Comparison of ENCODE assay signal across 8 cellular contexts in the genomic region with DNA sequence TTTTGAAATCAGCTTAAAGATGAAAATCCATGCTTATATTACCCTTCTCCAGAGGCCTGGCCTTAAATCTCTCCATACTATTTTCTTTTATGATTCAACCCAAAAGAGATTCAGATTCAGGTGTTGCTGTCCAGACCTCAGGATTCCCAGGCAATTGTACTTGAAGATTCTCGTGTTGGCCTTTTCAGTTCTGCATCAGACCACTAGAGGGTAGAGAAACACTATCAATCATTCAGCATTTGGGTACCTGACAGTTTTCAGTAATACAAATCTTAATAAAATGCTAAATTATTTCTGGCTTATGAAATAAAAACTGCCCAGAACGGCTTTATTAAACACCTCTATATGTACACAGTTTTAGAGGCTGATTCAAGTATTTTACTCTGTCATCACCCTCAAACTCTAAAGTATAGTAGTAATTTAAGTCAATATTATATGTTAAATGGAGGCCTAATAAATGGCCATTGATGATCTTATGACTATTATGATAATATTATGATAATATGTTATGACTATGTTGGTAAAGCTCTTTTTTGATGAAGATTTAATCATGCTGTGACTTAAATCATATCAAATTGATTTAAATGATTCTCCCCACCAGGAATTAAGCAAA.
A peak's percentile ranks its signal among the peaks of the same experiment; 100 is the strongest.
DNase-seq lines count a peak whose midpoint lies in the region; ATAC-seq and TF ChIP-seq lines count a peak whose summit lies in the region.

No MANE protein-coding gene starts in this region.

- H3K4me3 ChIP-seq in GM23248 (no peak overlapping the region), RWPE2 (ENCODE audit: severe bottlenecking) (no peak overlapping the region), mucosa of descending colon (no peak overlapping the region), MG63 (no peak overlapping the region)

- no peaks in the 10 kb centered on the region for H3K27me3 ChIP-seq in GM23248 (replicated peaks; ENCODE audit: insufficient read depth)
- H3K27me3 ChIP-seq in RWPE2 (ENCODE audit: insufficient read depth, poor library complexity, severe bottlenecking) = no peaks in the 10 kb centered on the region
- H3K27me3 ChIP-seq in MG63 = no peaks in the 10 kb centered on the region

- ATAC-seq in RWPE2 (ENCODE audit: low read depth) (peak; percentile 58; the same call in 2 of the 3 replicates), mucosa of descending colon (peak; percentile 74)

- H3K4me1 ChIP-seq in GM23248 (ENCODE audit: insufficient read depth) (no peaks in the 10 kb centered on the region), RWPE2 (ENCODE audit: insufficient read depth, poor library complexity, severe bottlenecking) (no peaks in the 10 kb centered on the region), mucosa of descending colon (ENCODE audit: low read depth) (no peaks in the 10 kb centered on the region)

- H3K9me2 ChIP-seq in GM23248 (ENCODE audit: insufficient read depth) = no peaks in the 10 kb centered on the region

- no peak overlapping the region for H3K9ac ChIP-seq in GM23248

- H3K4me1 Mint-ChIP-seq in activated naive CD4-positive, alpha-beta T cell treated with anti-CD3 and anti-CD28 coated beads for 36 hours (ENCODE audit: low read depth) = peaks cover 10% of the 10 kb centered on the region

- no peaks in the 10 kb centered on the region for H3K36me3 ChIP-seq in GM23248 (ENCODE audit: low read depth)
- no peaks in the 10 kb centered on the region for H3K36me3 ChIP-seq in RWPE2 (ENCODE audit: low read depth)
- no peaks in the 10 kb centered on the region for H3K36me3 ChIP-seq in mucosa of descending colon (ENCODE audit: low read depth)
- H3K36me3 ChIP-seq in MG63 = no peaks in the 10 kb centered on the region

- peak; percentile 37 for DNase-seq in activated naive CD4-positive, alpha-beta T cell treated with anti-CD3 and anti-CD28 coated beads for 36 hours
- DNase-seq in activated naive CD4-positive, alpha-beta T cell treated with anti-CD3 and anti-CD28 coated beads, Interleukin-2, amount 50 U/mL, for 16 hours = no peak
- DNase-seq in GM23248 (peak; percentile 77), M059J (ENCODE audit: low read depth) (peak; percentile 68), RWPE2 (ENCODE audit: low spot score) (no peak), epidermal melanocyte (ENCODE audit: insufficient read length, low spot score) (peak; percentile 50), mucosa of descending colon (peak in 1 of 3 donors; percentile 70), MG63 (no peak)

- H3K9me3 ChIP-seq in GM23248 (ENCODE audit: low read depth) (no peaks in the 10 kb centered on the region), RWPE2 (ENCODE audit: severe bottlenecking) (no peaks in the 10 kb centered on the region), mucosa of descending colon (no peaks in the 10 kb centered on the region), MG63 (peaks cover 5% of the 10 kb centered on the region; the same call in 1 of the 2 replicates)

- peaks cover 6% of the 10 kb centered on the region for H3K36me3 Mint-ChIP-seq in activated naive CD4-positive, alpha-beta T cell treated with anti-CD3 and anti-CD28 coated beads for 36 hours (ENCODE audit: low read depth)

- H2AFZ ChIP-seq in GM23248 = no peak overlapping the region

- H3K4me2 ChIP-seq in GM23248 (ENCODE audit: unreplicated experiment) = no peak overlapping the region

- no peaks in the 10 kb centered on the region for H3K27me3 Mint-ChIP-seq in activated naive CD4-positive, alpha-beta T cell treated with anti-CD3 and anti-CD28 coated beads for 36 hours (ENCODE audit: low read depth)

- 0 to 1% methylated on average over 2 of the region's 2 CpGs for WGBS in GM23248 (ENCODE audit: low coverage in 1 of 2, low lambda C conversion rate in 2 of 2, missing lambda C conversion rate in 2 of 2), 2 experiments

- H3K9me3 Mint-ChIP-seq in activated naive CD4-positive, alpha-beta T cell treated with anti-CD3 and anti-CD28 coated beads for 36 hours = peaks cover 7% of the 10 kb centered on the region

- in situ Hi-C loops in GM23248 (cut with MboI) = loop anchor here (10.0 kb wide), 1 partner anchor 304 kb away; a partner anchor contains a TSS

- TF ChIP-seq CTCF in RWPE2 (IDR thresholded peaks at IDR 0.05; ENCODE audit: poor library complexity, severe bottlenecking) = peak; percentile 93
- TF ChIP-seq CTCF in mucosa of descending colon (IDR thresholded peaks at IDR 0.05) = peak; percentile 89

- intact Hi-C loops in activated naive CD4-positive, alpha-beta T cell treated with anti-CD3 and anti-CD28 coated beads for 36 hours (cut with micrococcal nuclease) = loop anchor here (1.0 kb wide), 7 partner anchors 32 to 478 kb away; a partner anchor contains a TSS
- intact Hi-C loops in mucosa of descending colon (cut with DNase I, micrococcal nuclease) = loop anchor here (2.0 to 10.0 kb wide), 4 partner anchors 294 to 474 kb away; a partner anchor contains a TSS

- H3K27ac ChIP-seq in GM23248 = no peak overlapping the region
- no peak overlapping the region for H3K27ac ChIP-seq in RWPE2 (ENCODE audit: poor library complexity, severe bottlenecking)

- CTCF ChIA-PET in activated naive CD4-positive, alpha-beta T cell treated with anti-CD3 and anti-CD28 coated beads for 36 hours (lab: Charles Lee) = interaction anchor here (1.1 to 2.4 kb wide), 7 partner anchors 8 to 410 kb away, joined by 3 to 24 read pairs (median 5); no protein-coding TSS in a partner anchor

- no peaks in the 10 kb centered on the region for H4K20me1 ChIP-seq in GM23248 (ENCODE audit: insufficient read depth)

- no peaks in the 10 kb centered on the region for H3K79me2 ChIP-seq in GM23248 (ENCODE audit: insufficient read depth)

- H3F3A ChIP-seq in GM23248 (ENCODE audit: insufficient read depth) = no peaks in the 10 kb centered on the region

- no peak overlapping the region for H3K27ac Mint-ChIP-seq in activated naive CD4-positive, alpha-beta T cell treated with anti-CD3 and anti-CD28 coated beads for 36 hours

- no peak overlapping the region for H3K4me3 Mint-ChIP-seq in activated naive CD4-positive, alpha-beta T cell treated with anti-CD3 and anti-CD28 coated beads for 36 hours

Comparison
In these comparisons a context has a peak if more than half of its experiments do, and no peak if none do; other contexts are left out.
1. DNase-seq: peak in activated naive CD4-positive, alpha-beta T cell treated with anti-CD3 and anti-CD28 coated beads for 36 hours (single experiment), GM23248 (single experiment), M059J (single experiment) and epidermal melanocyte (single experiment); none in activated naive CD4-positive, alpha-beta T cell treated with anti-CD3 and anti-CD28 coated beads, Interleukin-2, amount 50 U/mL, for 16 hours (single experiment), RWPE2 (single experiment) and MG63 (single experiment).